ENCODE assay signal across 17 cellular contexts in genomic region chrX:45472968-45473367, GRCh38.
A peak's percentile ranks its signal among the peaks of the same experiment; 100 is the strongest.
DNase-seq lines count a peak whose midpoint lies in the region; ATAC-seq and TF ChIP-seq lines count a peak whose summit lies in the region.
"Had no signal": no experiment of that assay in that cellular context is flagged by ENCODE, and none has a peak within 500 bp of the region (broad histone marks: within the 10 kb centered on the region; RNA-seq: fewer than 3 reads in every experiment).

No MANE protein-coding gene starts in this region.

- intact Hi-C loops in IMR-90 (cut with micrococcal nuclease): no loop called here
- intact Hi-C loops in left cardiac atrium (cut with DNase I): no loop called here

- in situ Hi-C loops in IMR-90 (cut with MboI; ENCODE audit: low sequenced_read_pairs): no loop called here

- TF ChIP-seq RAD21 in IMR-90 (IDR thresholded peaks at IDR 0.05; ENCODE audit: low read length): no peak

- no peak overlapping the region for H3K9ac ChIP-seq in IMR-90 (ENCODE audit: low read depth, low read length)
- H3K9ac ChIP-seq: KMS-11 had no signal

- peak overlapping the region; percentile 78 for H2BK5ac ChIP-seq in IMR-90 (ENCODE audit: low read depth, low read length, poor library complexity, severe bottlenecking)

- no peak overlapping the region for H2BK20ac ChIP-seq in IMR-90 (ENCODE audit: low read depth, low read length)

- H2AK9ac ChIP-seq in IMR-90 (replicated peaks; ENCODE audit: low read depth, low read length, poor library complexity): no peak overlapping the region

- H3K4ac ChIP-seq in IMR-90 (ENCODE audit: low read depth, low read length): no peak overlapping the region

- H3K9me3 ChIP-seq in IMR-90 (ENCODE audit: control insufficient read depth, insufficient read depth, low read length): peaks cover 5% of the 10 kb centered on the region
- H3K9me3 ChIP-seq: BE2C had no signal

- H2BK120ac ChIP-seq in IMR-90 (ENCODE audit: low read depth, low read length): 0 out of 2 replicates have a peak overlapping the region, but pooled peaks have one; percentile 38

- CTCF ChIA-PET in IMR-90 (lab: Yijun Ruan, JAX): no interaction called here

- no peaks in the 10 kb centered on the region for H4K20me1 ChIP-seq in IMR-90 (ENCODE audit: insufficient read depth, low read length)

- H3K4me3 ChIP-seq in IMR-90 (ENCODE audit: insufficient read depth, low read depth, low read length) (no peak overlapping the region), choroid plexus epithelial cell (ENCODE audit: low read depth, low read length) (no peak overlapping the region)

- no peak overlapping the region for H4K5ac ChIP-seq in IMR-90 (ENCODE audit: low read depth, low read length)

- H3K27me3 ChIP-seq in IMR-90 (ENCODE audit: control insufficient read depth, insufficient read depth, low read length): no peaks in the 10 kb centered on the region; the same call in 1 of the 2 replicates
- H3K27me3 ChIP-seq: BE2C had no signal

- WGBS in IMR-90 (ENCODE audit: extremely low coverage in 2 of 2, insufficient read length in 1 of 2), 2 experiments: no CpG with 5 or more reads among the region's 1 CpG

- peak; percentile 35; the same call in 1 of the 2 replicates for ATAC-seq in IMR-90 (ENCODE audit: low read depth)
- no peak for ATAC-seq in left cardiac atrium
- ATAC-seq in GM18909 (IDR thresholded peaks at IDR 0.05; ENCODE audit: poor library complexity, unreplicated experiment): no peak
- ATAC-seq: stimulated activated naive CD8-positive, alpha-beta T cell treated with anti-CD3 and anti-CD28 coated beads, Interleukin-15, amount 100 ng/mL, for 72 hours had no signal

- no peak overlapping the region for H2BK15ac ChIP-seq in IMR-90 (ENCODE audit: low read depth, low read length)

- H3K79me1 ChIP-seq in IMR-90 (ENCODE audit: low read depth in 1 of 2, low read length in 2 of 2): no peaks in the 10 kb centered on the region

- no peaks in the 10 kb centered on the region for H3K36me3 ChIP-seq in IMR-90 (ENCODE audit: control insufficient read depth, insufficient read depth, low read length)
- H3K36me3 ChIP-seq: BE2C had no signal

- POLR2A ChIA-PET in IMR-90 (lab: Charles Lee; ENCODE audit: unreplicated experiment): no interaction called here

- H2AK5ac ChIP-seq in IMR-90 (ENCODE audit: low read depth, low read length): no peak overlapping the region

- no peak overlapping the region for H2AFZ ChIP-seq in IMR-90 (replicated peaks; ENCODE audit: low read length, poor library complexity)

- DNase-seq in AG08396 (ENCODE audit: low spot score): peak; percentile 5
- DNase-seq in IMR-90: peak; percentile 68
- peak; percentile 48 for DNase-seq in choroid plexus epithelial cell (ENCODE audit: low read depth)
- peak; percentile 57 for DNase-seq in kidney tubule cell (ENCODE audit: low spot score)
- DNase-seq in left cardiac atrium: no peak
- DNase-seq in COLO829 (ENCODE audit: low spot score): no peak
- DNase-seq in middle frontal gyrus (ENCODE audit: extremely low spot score, low spot score): no peak
- DNase-seq: activated CD4-positive, alpha-beta memory T cell treated with anti-CD3 and anti-CD28 coated beads for 36 hours; BE2C; hippocampal formation; naive B cell; NCI-H1436; NCI-H226; stimulated activated naive CD8-positive, alpha-beta T cell treated with anti-CD3 and anti-CD28 coated beads, Interleukin-15, amount 100 ng/mL, for 72 hours had no signal

- H3K14ac ChIP-seq in IMR-90 (replicated peaks; ENCODE audit: low read depth, low read length): no peak overlapping the region

- no peaks in the 10 kb centered on the region for H3K9me1 ChIP-seq in IMR-90 (ENCODE audit: insufficient read depth, low read length)

- TF ChIP-seq CTCF in IMR-90 (conservative IDR thresholded peaks at IDR 0.05; ENCODE audit: low read depth, low read length): no peak
- TF ChIP-seq CTCF in choroid plexus epithelial cell (conservative IDR thresholded peaks at IDR 0.05; ENCODE audit: low read depth, low read length): no peak

- dilution Hi-C loops in IMR-90 (cut with HindIII; ENCODE audit: low sequenced_read_pairs, unreplicated experiment): no loop called here

- H3K23ac ChIP-seq in IMR-90 (ENCODE audit: low read depth, low read length): no peak overlapping the region

- H3K4me2 ChIP-seq in IMR-90 (ENCODE audit: low read depth, low read length): peak overlapping the region; percentile 76
- H3K4me2 ChIP-seq: KMS-11 had no signal

- H3K4me1 ChIP-seq in IMR-90 (ENCODE audit: control insufficient read depth, insufficient read depth, low read length): 0 out of 2 replicates have a peak, but pooled peaks cover 2% of the 10 kb centered on the region
- H3K4me1 ChIP-seq: BE2C had no signal

- no peak overlapping the region for H3K56ac ChIP-seq in IMR-90 (ENCODE audit: extremely low read depth, insufficient read depth, low read length)

- peak overlapping the region; percentile 58; the same call in 1 of the 2 replicates for H3K18ac ChIP-seq in IMR-90 (ENCODE audit: low read depth, low read length)

- H3K27ac ChIP-seq in IMR-90 (ENCODE audit: insufficient read depth, low read length): no peak overlapping the region
- H3K27ac ChIP-seq: KMS-11, VCaP had no signal

- H4K91ac ChIP-seq in IMR-90 (ENCODE audit: insufficient read depth, low read depth, low read length): no peak overlapping the region

- no peak overlapping the region; a peak in 1 of 4 replicates for H4K8ac ChIP-seq in IMR-90 (ENCODE audit: low read depth in 2 of 2, low read length in 2 of 2)

- no peak for TF ChIP-seq POLR2A in IMR-90 (IDR thresholded peaks at IDR 0.05; ENCODE audit: low read depth, low read length)

- no TSS peak for BruUV-seq in IMR-90 (replicated peaks; lab: Mats Ljungman, UMichigan)

TF ChIP-seq in IMR-90, 13 proteins besides CTCF, POLR2A, EP300 and RAD21:
- TF ChIP-seq, protein P1, sequence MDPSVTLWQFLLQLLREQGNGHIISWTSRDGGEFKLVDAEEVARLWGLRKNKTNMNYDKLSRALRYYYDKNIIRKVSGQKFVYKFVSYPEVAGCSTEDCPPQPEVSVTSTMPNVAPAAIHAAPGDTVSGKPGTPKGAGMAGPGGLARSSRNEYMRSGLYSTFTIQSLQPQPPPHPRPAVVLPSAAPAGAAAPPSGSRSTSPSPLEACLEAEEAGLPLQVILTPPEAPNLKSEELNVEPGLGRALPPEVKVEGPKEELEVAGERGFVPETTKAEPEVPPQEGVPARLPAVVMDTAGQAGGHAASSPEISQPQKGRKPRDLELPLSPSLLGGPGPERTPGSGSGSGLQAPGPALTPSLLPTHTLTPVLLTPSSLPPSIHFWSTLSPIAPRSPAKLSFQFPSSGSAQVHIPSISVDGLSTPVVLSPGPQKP (IDR thresholded peaks at IDR 0.05; ENCODE audit: borderline replicate concordance, low read depth, low read length): no peak
- TF ChIP-seq RCOR1 (IDR thresholded peaks at IDR 0.05; ENCODE audit: insufficient replicate concordance, low read length) (no peak), CEBPB (IDR thresholded peaks at IDR 0.05; ENCODE audit: low read depth, low read length) (no peak), MXI1 (IDR thresholded peaks at IDR 0.05; ENCODE audit: borderline replicate concordance, low read depth, low read length) (no peak), CHD1 (IDR thresholded peaks at IDR 0.05; ENCODE audit: low read depth, low read length) (no peak)

Comparison
In these comparisons a context has a peak if more than half of its experiments do, and no peak if none do; other contexts are left out.
1. DNase-seq: peak in AG08396 (single experiment), IMR-90 (single experiment), choroid plexus epithelial cell (single experiment) and kidney tubule cell (single experiment); none in left cardiac atrium (single experiment), COLO829 (single experiment) and middle frontal gyrus (single experiment).